8 cellular contexts compared by ENCODE assay signal in genomic region chr1:232880354-232880753, GRCh38.
DNase-seq lines count a peak whose midpoint lies in the region; TF ChIP-seq lines count a peak whose summit lies in the region.

No MANE protein-coding gene starts in this region.

- H3K9me3 Mint-ChIP-seq in activated CD4-positive, alpha-beta T cell treated with anti-CD3 and anti-CD28 coated beads, Interleukin-2, amount 10 ng/mL, durations not matched to agents 24 days and 14 days = peaks cover 7% of the 10 kb centered on the region

- no peaks in the 10 kb centered on the region for H3K36me3 ChIP-seq in vagina

- no peak for TF ChIP-seq CTCF in vagina (IDR thresholded peaks at IDR 0.05)

- H3K27ac Mint-ChIP-seq in activated CD4-positive, alpha-beta T cell treated with anti-CD3 and anti-CD28 coated beads, Interleukin-2, amount 10 ng/mL, durations not matched to agents 24 days and 14 days = no peak overlapping the region

- no peaks in the 10 kb centered on the region for H3K27me3 ChIP-seq in vagina

- no peak overlapping the region for H3K4me3 Mint-ChIP-seq in activated CD4-positive, alpha-beta T cell treated with anti-CD3 and anti-CD28 coated beads, Interleukin-2, amount 10 ng/mL, durations not matched to agents 24 days and 14 days

- DNase-seq in activated CD4-positive, alpha-beta T cell treated with anti-CD3 and anti-CD28 coated beads for 48 hours = peak; percentile 27
- DNase-seq in activated CD4-positive, alpha-beta T cell treated with anti-CD3 and anti-CD28 coated beads, Interleukin-2, amount 10 ng/mL, durations not matched to agents 24 days and 14 days = no peak
- DNase-seq in NCI-H748 treated with DMSO at 0.1 percent for 48 hours (lab: John Stamatoyannopoulos, UW) (peak; percentile 6), erythroblast (lab: John Stamatoyannopoulos, UW) (peak; percentile 4 to 14), putamen (ENCODE audit: low spot score) (peak; percentile 24), vagina (ENCODE audit: extremely low spot score in 2 of 2) (no peak), mucosa of gallbladder (ENCODE audit: low spot score) (no peak)
- no peak for DNase-seq in activated CD4-positive, alpha-beta T cell treated with anti-CD3 and anti-CD28 coated beads for 4 hours

- H3K36me3 Mint-ChIP-seq in activated CD4-positive, alpha-beta T cell treated with anti-CD3 and anti-CD28 coated beads, Interleukin-2, amount 10 ng/mL, durations not matched to agents 24 days and 14 days (ENCODE audit: low read depth) = no peaks in the 10 kb centered on the region

- peaks cover 11% of the 10 kb centered on the region for H3K4me1 Mint-ChIP-seq in activated CD4-positive, alpha-beta T cell treated with anti-CD3 and anti-CD28 coated beads, Interleukin-2, amount 10 ng/mL, durations not matched to agents 24 days and 14 days

- TF ChIP-seq POLR2A in erythroblast (IDR thresholded peaks at IDR 0.05; ENCODE audit: low read length) = no peak
- TF ChIP-seq POLR2A in vagina (IDR thresholded peaks at IDR 0.05) = no peak

- H3K27me3 Mint-ChIP-seq in activated CD4-positive, alpha-beta T cell treated with anti-CD3 and anti-CD28 coated beads, Interleukin-2, amount 10 ng/mL, durations not matched to agents 24 days and 14 days = no peaks in the 10 kb centered on the region

- H3K27ac ChIP-seq in vagina = no peak overlapping the region

- no peak overlapping the region for H3K4me3 ChIP-seq in vagina

- intact Hi-C loops in activated CD4-positive, alpha-beta T cell treated with anti-CD3 and anti-CD28 coated beads, Interleukin-2, amount 10 ng/mL, durations not matched to agents 24 days and 14 days (cut with micrococcal nuclease) = no loop called here
- intact Hi-C loops in vagina (cut with DNase I) = no loop called here

- H3K4me1 ChIP-seq in vagina = no peaks in the 10 kb centered on the region

- no peaks in the 10 kb centered on the region for H3K9me3 ChIP-seq in vagina

Comparison
In these comparisons a context has a peak if more than half of its experiments do, and no peak if none do; other contexts are left out.
1. DNase-seq: peak in activated CD4-positive, alpha-beta T cell treated with anti-CD3 and anti-CD28 coated beads for 48 hours (single experiment), NCI-H748 treated with DMSO at 0.1 percent for 48 hours (single experiment), erythroblast (2 of 2) and putamen (single experiment); none in activated CD4-positive, alpha-beta T cell treated with anti-CD3 and anti-CD28 coated beads, Interleukin-2, amount 10 ng/mL, durations not matched to agents 24 days and 14 days (single experiment), vagina (0 of 2), mucosa of gallbladder (single experiment) and activated CD4-positive, alpha-beta T cell treated with anti-CD3 and anti-CD28 coated beads for 4 hours (0 of 2).